In the genomic region with DNA sequence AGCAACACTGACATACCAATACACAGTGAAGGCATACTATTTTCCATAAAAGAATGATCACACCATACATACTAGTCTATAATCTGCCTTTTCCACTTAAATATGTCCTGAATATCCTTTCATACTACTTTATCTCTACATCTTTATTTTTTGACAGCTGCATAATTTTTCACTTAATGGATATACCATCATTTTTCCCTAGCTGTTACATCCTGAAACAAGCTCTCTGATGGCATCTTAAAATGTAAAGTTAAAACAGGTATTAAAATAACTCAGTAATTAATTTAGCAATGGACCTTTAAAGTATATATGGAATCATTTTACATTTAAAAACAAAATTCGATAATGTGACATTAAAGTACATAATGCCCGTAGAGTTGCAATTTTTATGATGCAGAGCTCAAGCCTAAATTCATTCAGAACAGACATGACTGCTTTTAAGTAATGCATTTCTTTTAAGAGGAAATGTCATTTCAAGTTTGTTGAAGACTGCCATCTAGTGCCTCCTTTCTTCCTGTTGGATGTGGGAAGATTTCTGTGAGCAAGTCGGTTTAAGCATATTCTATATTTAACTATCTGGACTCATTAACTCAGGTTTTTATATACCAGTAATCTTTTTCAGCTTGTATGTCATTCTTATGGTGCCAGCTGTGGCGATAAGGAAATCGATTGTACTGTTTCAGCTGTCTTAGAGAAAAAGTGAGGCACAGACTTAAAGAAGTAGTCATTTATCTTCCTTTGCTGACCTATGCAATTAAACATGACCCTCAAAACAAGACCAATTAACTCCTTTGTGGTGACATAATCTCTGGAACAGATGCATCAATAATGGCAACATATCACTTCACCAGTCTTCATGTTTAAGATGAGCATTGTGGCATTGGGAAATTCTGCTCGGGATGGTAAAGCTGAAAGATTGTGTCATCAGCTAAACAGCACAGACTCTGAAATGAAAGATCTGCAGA, we compare ENCODE assay signal across 8 cellular contexts. TPM values are rescaled to one million over a fixed set of nuclear protein-coding genes. Genes with fewer than 3 reads are reported as not detected.
DNase-seq lines count a peak whose midpoint lies in the region; ATAC-seq, FAIRE-seq and TF ChIP-seq lines count a peak whose summit lies in the region.

No MANE protein-coding gene starts in this region.

- no peak overlapping the region for H2BK5ac ChIP-seq in IMR-90 (ENCODE audit: low read depth, low read length, poor library complexity, severe bottlenecking)

- H3K4me1 ChIP-seq in IMR-90 (ENCODE audit: control insufficient read depth, insufficient read depth, low read length), result peaks cover 20% of the 10 kb centered on the region

- peaks cover 14% of the 10 kb centered on the region for H3K9me1 ChIP-seq in IMR-90 (ENCODE audit: insufficient read depth, low read length)

- POLR2A ChIA-PET in IMR-90 (lab: Charles Lee; ENCODE audit: unreplicated experiment), result interaction anchor here (0.6 kb wide), 1 partner anchor 322 kb away, joined by 7 read pairs; no protein-coding TSS in a partner anchor

- H3K9me3 ChIP-seq in IMR-90 (ENCODE audit: control insufficient read depth, insufficient read depth, low read length), result no peaks in the 10 kb centered on the region

- no peak overlapping the region for H3K27ac ChIP-seq in IMR-90 (ENCODE audit: insufficient read depth, low read length)

- H3K9ac ChIP-seq in IMR-90 (ENCODE audit: low read depth, low read length), result no peak overlapping the region

- no peak overlapping the region for H3K4me3 ChIP-seq in IMR-90 (ENCODE audit: insufficient read depth, low read depth, low read length)

- dilution Hi-C loops in IMR-90 (cut with HindIII; ENCODE audit: low sequenced_read_pairs, unreplicated experiment), result no loop called here

- in situ Hi-C loops in IMR-90 (cut with MboI; ENCODE audit: low sequenced_read_pairs), result loop anchor here (5.0 to 10.0 kb wide), 2 partner anchors 77 to 444 kb away; no protein-coding TSS in a partner anchor

- no peak for TF ChIP-seq POLR2A in IMR-90 (IDR thresholded peaks at IDR 0.05; ENCODE audit: low read depth, low read length)

- H2AK5ac ChIP-seq in IMR-90 (ENCODE audit: low read depth, low read length), result no peak overlapping the region

- H3K23ac ChIP-seq in IMR-90 (ENCODE audit: low read depth, low read length), result no peak overlapping the region

- no peak overlapping the region for H4K91ac ChIP-seq in IMR-90 (ENCODE audit: insufficient read depth, low read depth, low read length)

- peak; percentile 64 for ATAC-seq in GM19397 (IDR thresholded peaks at IDR 0.05; ENCODE audit: unreplicated experiment)
- peak; percentile 25; the same call in 1 of the 2 replicates for ATAC-seq in IMR-90 (ENCODE audit: low read depth)
- no peak for ATAC-seq in HG03342 (IDR thresholded peaks at IDR 0.05; ENCODE audit: unreplicated experiment)

- no peaks in the 10 kb centered on the region for H3K36me3 ChIP-seq in IMR-90 (ENCODE audit: control insufficient read depth, insufficient read depth, low read length)

- H2BK15ac ChIP-seq in IMR-90 (ENCODE audit: low read depth, low read length), result no peak overlapping the region

- no peak overlapping the region for H3K18ac ChIP-seq in IMR-90 (ENCODE audit: low read depth, low read length)

- no peak overlapping the region for H3K56ac ChIP-seq in IMR-90 (ENCODE audit: extremely low read depth, insufficient read depth, low read length)

- no peak overlapping the region for H4K5ac ChIP-seq in IMR-90 (ENCODE audit: low read depth, low read length)

- CTCF ChIA-PET in IMR-90 (lab: Yijun Ruan, JAX), result interaction anchor here (0.5 to 2.7 kb wide), 10 partner anchors 9 to 770 kb away, joined by 3 to 22 read pairs (median 3); no protein-coding TSS in a partner anchor

- peak; percentile 38 for FAIRE-seq in D721Med (lab: Jason Lieb, UNC)

- BruUV-seq in IMR-90 (replicated peaks; lab: Mats Ljungman, UMichigan), result no TSS peak

- no peak overlapping the region for H2BK120ac ChIP-seq in IMR-90 (ENCODE audit: low read depth, low read length)

- no peak overlapping the region for H2AK9ac ChIP-seq in IMR-90 (replicated peaks; ENCODE audit: low read depth, low read length, poor library complexity)

- no peak overlapping the region for H3K14ac ChIP-seq in IMR-90 (replicated peaks; ENCODE audit: low read depth, low read length)

- no peak overlapping the region for H3K4ac ChIP-seq in IMR-90 (ENCODE audit: low read depth, low read length)

- TF ChIP-seq RAD21 in IMR-90 (IDR thresholded peaks at IDR 0.05; ENCODE audit: low read length), result peak; percentile 60

- H2BK20ac ChIP-seq in IMR-90 (ENCODE audit: low read depth, low read length), result no peak overlapping the region

- DNase-seq in D721Med (ENCODE audit: insufficient read length, low spot score) (no peak), IMR-90 (peak; percentile 80), RKO (ENCODE audit: low spot score) (peak; percentile 79), fibroblast of peridontal ligament (ENCODE audit: extremely low read depth) (peak; percentile 87), pons (ENCODE audit: low spot score) (peak; percentile 66)
- no peak for DNase-seq in stimulated activated CD4-positive, alpha-beta T cell treated with anti-CD3 and anti-CD28 coated beads, Interleukin-12 subunit alpha, Interleukin-12 subunit beta, amount 100 ng/mL, for 4 hours

- no CpG with 5 or more reads among the region's 6 CpGs for WGBS in IMR-90 (ENCODE audit: extremely low coverage in 2 of 2, insufficient read length in 1 of 2), 2 experiments

- intact Hi-C loops in IMR-90 (cut with micrococcal nuclease), result loop anchor here (1.0 to 5.0 kb wide), 5 partner anchors 86 to 1292 kb away; no protein-coding TSS in a partner anchor

- H3K4me2 ChIP-seq in IMR-90 (ENCODE audit: low read depth, low read length), result no peak overlapping the region

- TF ChIP-seq CTCF in D721Med (IDR thresholded peaks at IDR 0.05; ENCODE audit: insufficient read depth, missing control alignments) (peak; percentile 69), IMR-90 (conservative IDR thresholded peaks at IDR 0.05; ENCODE audit: low read depth, low read length) (peak; percentile 69)

- no peak overlapping the region for H2AFZ ChIP-seq in IMR-90 (replicated peaks; ENCODE audit: low read length, poor library complexity)

- H4K8ac ChIP-seq in IMR-90 (ENCODE audit: low read depth in 2 of 2, low read length in 2 of 2), result no peak overlapping the region

- H3K27me3 ChIP-seq in IMR-90 (ENCODE audit: control insufficient read depth, insufficient read depth, low read length), result no peaks in the 10 kb centered on the region

- H3K79me1 ChIP-seq in IMR-90 (ENCODE audit: low read depth in 1 of 2, low read length in 2 of 2), result peaks cover 7 to 40% of the 10 kb centered on the region in 2 experiments; a peak in 3 of 4 replicates

- H4K20me1 ChIP-seq in IMR-90 (ENCODE audit: insufficient read depth, low read length), result no peaks in the 10 kb centered on the region

TF ChIP-seq in IMR-90, 13 proteins besides CTCF, POLR2A, EP300 and RAD21:
- TF ChIP-seq USF2 (IDR thresholded peaks at IDR 0.05; ENCODE audit: low read depth, low read length), result no peak
- TF ChIP-seq, protein P1, sequence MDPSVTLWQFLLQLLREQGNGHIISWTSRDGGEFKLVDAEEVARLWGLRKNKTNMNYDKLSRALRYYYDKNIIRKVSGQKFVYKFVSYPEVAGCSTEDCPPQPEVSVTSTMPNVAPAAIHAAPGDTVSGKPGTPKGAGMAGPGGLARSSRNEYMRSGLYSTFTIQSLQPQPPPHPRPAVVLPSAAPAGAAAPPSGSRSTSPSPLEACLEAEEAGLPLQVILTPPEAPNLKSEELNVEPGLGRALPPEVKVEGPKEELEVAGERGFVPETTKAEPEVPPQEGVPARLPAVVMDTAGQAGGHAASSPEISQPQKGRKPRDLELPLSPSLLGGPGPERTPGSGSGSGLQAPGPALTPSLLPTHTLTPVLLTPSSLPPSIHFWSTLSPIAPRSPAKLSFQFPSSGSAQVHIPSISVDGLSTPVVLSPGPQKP (IDR thresholded peaks at IDR 0.05; ENCODE audit: borderline replicate concordance, low read depth, low read length), result no peak
- TF ChIP-seq CEBPB (IDR thresholded peaks at IDR 0.05; ENCODE audit: low read depth, low read length), result peak; percentile 17; the same call in 1 of the 2 replicates
- TF ChIP-seq SMC3 (IDR thresholded peaks at IDR 0.05; ENCODE audit: low read depth, low read length), result peak; percentile 47
- TF ChIP-seq MAFK (IDR thresholded peaks at IDR 0.05; ENCODE audit: low read depth, low read length), result peak; percentile 68

RNA-seq across cellular contexts. Expression of gene PRICKLE1, which starts 20.3 kb away (rescaled TPM):
- 20.8 and 21.3 TPM in 2 replicates for total RNA-seq in IMR-90 (2012; rRNA removed)
- 20.4 and 21.7 TPM in 2 replicates for polyA plus RNA-seq in IMR-90 (2012; rRNA removed)
- polyA plus RNA-seq in IMR-90 (2012; cell fraction: cytosol; rRNA removed), result 8.1 and 14.7 TPM in 2 replicates
- 28.9 and 30.5 TPM in 2 replicates for polyA plus RNA-seq in IMR-90 (2012; cell fraction: nucleus; rRNA removed; ENCODE audit: low replicate concordance)

Comparison
In these comparisons a context has a peak if more than half of its experiments do, and no peak if none do; other contexts are left out.
1. DNase-seq: peak in IMR-90 (single experiment), RKO (single experiment), fibroblast of peridontal ligament (single experiment) and pons (single experiment); none in D721Med (single experiment) and stimulated activated CD4-positive, alpha-beta T cell treated with anti-CD3 and anti-CD28 coated beads, Interleukin-12 subunit alpha, Interleukin-12 subunit beta, amount 100 ng/mL, for 4 hours (single experiment).